16 cellular contexts compared by ENCODE assay signal in the genomic region with DNA sequence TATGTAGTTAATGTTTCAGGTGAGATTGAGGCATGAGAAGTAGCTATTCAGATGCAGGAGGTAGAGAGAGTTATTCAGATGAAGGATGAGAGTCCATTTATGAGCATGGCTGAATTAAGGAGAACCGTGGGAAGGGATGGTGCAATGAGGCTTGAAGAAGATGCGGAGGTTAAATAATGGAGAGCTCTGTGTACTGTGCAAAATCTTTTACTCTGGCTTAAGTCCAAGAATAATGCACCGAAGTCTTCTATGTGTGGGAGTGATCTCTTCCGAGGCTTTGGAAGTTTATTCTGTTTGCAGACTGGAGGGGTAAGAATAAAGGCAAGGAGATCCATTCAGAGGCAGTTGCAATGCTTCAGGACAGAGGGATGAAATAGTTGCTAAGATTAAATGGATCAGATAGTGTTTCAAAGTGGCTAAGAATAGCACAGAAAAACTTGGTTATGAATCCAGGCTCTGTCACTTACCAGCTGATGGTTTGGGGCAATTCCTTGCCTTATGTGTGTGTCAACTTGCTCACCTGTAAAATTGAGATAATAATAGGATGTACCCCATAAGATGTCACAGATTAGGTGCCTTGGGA.
"Had no signal": no experiment of that assay in that cellular context is flagged by ENCODE, and none has a peak within 500 bp of the region (broad histone marks: within the 10 kb centered on the region; RNA-seq: fewer than 3 reads in every experiment).

No MANE protein-coding gene starts in this region.

- H3K36me3 ChIP-seq: brain microvascular endothelial cell, thoracic aorta, upper lobe of right lung had no signal

- ATAC-seq: left lobe of liver; stimulated activated naive B cell treated with anti-CD40 and anti-IgM and Interleukin-4, amounts not matched to agents 10 μg/mL and 1 μg/mL and 100 μg/mL, for 72 hours; T-cell; upper lobe of right lung had no signal

- H3K27ac ChIP-seq: brain microvascular endothelial cell, coronary artery, thoracic aorta, upper lobe of right lung had no signal

- DNase-seq: activated B cell treated with CpG ODN at 0.5 μM for 24 hours; activated CD4-positive, alpha-beta memory T cell treated with anti-CD3 and anti-CD28 coated beads for 36 hours; activated CD4-positive, alpha-beta T cell treated with anti-CD3 and anti-CD28 coated beads for 4 hours; activated T-cell treated with anti-CD3 and anti-CD28 coated beads for 4 hours; amygdala; brain microvascular endothelial cell; erythroblast; posterior cingulate gyrus; retina; stimulated activated naive B cell treated with anti-CD40 and anti-IgM and Interleukin-4, amounts not matched to agents 10 μg/mL and 1 μg/mL and 100 μg/mL, for 72 hours; T-cell; upper lobe of right lung had no signal

- H3K4me1 ChIP-seq: upper lobe of right lung had no signal

- H3K27me3 ChIP-seq: brain microvascular endothelial cell, upper lobe of right lung had no signal

- H3K9me3 ChIP-seq: thoracic aorta, upper lobe of right lung had no signal

- H3K4me3 ChIP-seq: coronary artery, lung, thoracic aorta, upper lobe of right lung had no signal
